Comparison of ENCODE assay signal across 1 cellular context in genomic region chr12:130952545-130952954, GRCh38.
TF ChIP-seq lines count a peak whose summit lies in the region.

No MANE protein-coding gene starts in this region.

TF ChIP-seq in K562, 482 proteins besides CTCF, POLR2A, EP300 and RAD21 (continued from another document and continues in another):
- TF ChIP-seq PBX2 (CRISPR knock-in tag; IDR thresholded peaks at IDR 0.05; ENCODE audit: low read depth) (no peak), PBX2 (tag; conservative IDR thresholded peaks at IDR 0.05; ENCODE audit: low read depth) (peak; percentile 85), ZNF830 (CRISPR knock-in tag; IDR thresholded peaks at IDR 0.05) (no peak), RBM22 (IDR thresholded peaks at IDR 0.05; ENCODE audit: low read depth, low read length, poor library complexity, severe bottlenecking) (no peak), SRSF1 (IDR thresholded peaks at IDR 0.05; ENCODE audit: low read depth, low read length) (no peak), ZNF436 (CRISPR knock-in tag; IDR thresholded peaks at IDR 0.05) (no peak), SIX5 (IDR thresholded peaks at IDR 0.05; ENCODE audit: borderline replicate concordance in 1 of 2, insufficient read depth in 1 of 2, low read depth in 1 of 2, low read length in 2 of 2) (no peak), PREB (CRISPR knock-in tag; IDR thresholded peaks at IDR 0.05) (no peak), ZNF174 (CRISPR knock-in tag; IDR thresholded peaks at IDR 0.05) (no peak), MYC (IDR thresholded peaks at IDR 0.05; ENCODE audit: low read depth, low read length) (no peak), MYC (CRISPR knock-in tag; IDR thresholded peaks at IDR 0.05; ENCODE audit: borderline replicate concordance, low read depth) (no peak), ILF3 (IDR thresholded peaks at IDR 0.05; ENCODE audit: borderline replicate concordance) (no peak), STAT5A (IDR thresholded peaks at IDR 0.05; ENCODE audit: borderline replicate concordance, low read length) (peak; percentile 49), CBFA2T3 (IDR thresholded peaks at IDR 0.05) (peak; percentile 72), TCF15 (CRISPR knock-in tag; IDR thresholded peaks at IDR 0.05) (no peak), HDAC3 (IDR thresholded peaks at IDR 0.05; ENCODE audit: borderline replicate concordance, partially characterized antibody) (peak; percentile 45), NONO (IDR thresholded peaks at IDR 0.05; ENCODE audit: low read depth in 2 of 2, low read length in 1 of 2) (no peak), ZNF347 (CRISPR knock-in tag; IDR thresholded peaks at IDR 0.05; ENCODE audit: low read depth) (no peak), RBM14 (IDR thresholded peaks at IDR 0.05; ENCODE audit: borderline replicate concordance, insufficient read depth, low read depth, low read length) (no peak), CHD2 (IDR thresholded peaks at IDR 0.05; ENCODE audit: low read depth, low read length) (no peak), NBN (IDR thresholded peaks at IDR 0.05; ENCODE audit: low read depth) (peak; percentile 38; the same call in 1 of the 2 replicates), RCOR1 (IDR thresholded peaks at IDR 0.05; ENCODE audit: borderline replicate concordance in 1 of 2, low read depth in 2 of 2, low read length in 2 of 2) (peak in 1 of 2 experiments; percentile 56; a peak in 1 of 4 replicates), SOX6 (IDR thresholded peaks at IDR 0.05) (peak; percentile 51), ZNF780A (CRISPR knock-in tag; IDR thresholded peaks at IDR 0.05) (no peak), CTBP1 (IDR thresholded peaks at IDR 0.05; ENCODE audit: borderline replicate concordance) (peak; percentile 50), SMAD1 (IDR thresholded peaks at IDR 0.05; ENCODE audit: low read depth, low read length, partially characterized antibody) (peak; percentile 47), NCOR1 (IDR thresholded peaks at IDR 0.05) (peak; percentile 50), PKNOX1 (IDR thresholded peaks at IDR 0.05) (peak; percentile 84), MBD2 (IDR thresholded peaks at IDR 0.05; ENCODE audit: borderline replicate concordance, low read depth) (no peak), RFX1 (IDR thresholded peaks at IDR 0.05) (peak; percentile 40; the same call in 1 of the 2 replicates), RNF2 (IDR thresholded peaks at IDR 0.05) (peak; percentile 23; the same call in 1 of the 2 replicates), NRF1 (conservative IDR thresholded peaks at IDR 0.05 in 1 of 2, IDR thresholded peaks at IDR 0.05 in 1 of 2) (peak; percentile 31 to 42; a peak in 2 of 4 replicates), HDAC1 (IDR thresholded peaks at IDR 0.05) (0 out of 4 replicates have a peak, but pooled peaks of 1 of the 2 experiments have one; percentile 28), SMARCE1 (IDR thresholded peaks at IDR 0.05) (peak; percentile 51; the same call in 1 of the 2 replicates), CEBPB (tag; IDR thresholded peaks at IDR 0.05) (0 out of 2 replicates have a peak, but pooled peaks have one; percentile 20), JUND (IDR thresholded peaks at IDR 0.05; ENCODE audit: borderline replicate concordance, low read depth, low read length) (no peak), JUND (tag; IDR thresholded peaks at IDR 0.05; ENCODE audit: borderline replicate concordance, low read depth, low read length) (peak; percentile 12; the same call in 1 of the 3 replicates), VEZF1 (CRISPR knock-in tag; IDR thresholded peaks at IDR 0.05) (peak; percentile 71), CCNT2 (IDR thresholded peaks at IDR 0.05; ENCODE audit: borderline replicate concordance, extremely low read depth, insufficient read length, low read depth, low read length) (peak; percentile 65), ZNF239 (CRISPR knock-in tag; IDR thresholded peaks at IDR 0.05) (no peak), SUPT5H (IDR thresholded peaks at IDR 0.05) (no peak), CAMTA2 (CRISPR knock-in tag; conservative IDR thresholded peaks at IDR 0.05) (no peak), NR2C2 (CRISPR knock-in tag; IDR thresholded peaks at IDR 0.05) (no peak), NR2C2 (tag; IDR thresholded peaks at IDR 0.05) (0 out of 2 replicates have a peak, but pooled peaks have one; percentile 27), CBX1 (IDR thresholded peaks at IDR 0.05; ENCODE audit: low read depth) (no peak), ARNT (IDR thresholded peaks at IDR 0.05) (0 out of 4 replicates have a peak, but pooled peaks of 1 of the 2 experiments have one; percentile 22), ZKSCAN1 (IDR thresholded peaks at IDR 0.05; ENCODE audit: low read depth, low read length) (no peak), L3MBTL2 (IDR thresholded peaks at IDR 0.05) (0 out of 2 replicates have a peak, but pooled peaks have one; percentile 35), ZNF766 (CRISPR knock-in tag; conservative IDR thresholded peaks at IDR 0.05) (peak; percentile 42; the same call in 1 of the 2 replicates), TCF3 (CRISPR knock-in tag; IDR thresholded peaks at IDR 0.05) (peak; percentile 75), E2F4 (CRISPR knock-in tag; IDR thresholded peaks at IDR 0.05; ENCODE audit: low read depth) (no peak), MEF2D (tag; conservative IDR thresholded peaks at IDR 0.05; ENCODE audit: low read depth) (peak; percentile 73), ZNF140 (CRISPR knock-in tag; IDR thresholded peaks at IDR 0.05) (no peak), HDAC2 (IDR thresholded peaks at IDR 0.05) (peak; percentile 61; the same call in 1 of the 2 replicates), EP400 (IDR thresholded peaks at IDR 0.05) (no peak; the same call in 1 of the 2 replicates), TEAD4 (IDR thresholded peaks at IDR 0.05; ENCODE audit: low read length) (peak; percentile 82; the same call in 1 of the 2 replicates), TEAD4 (CRISPR knock-in tag; IDR thresholded peaks at IDR 0.05; ENCODE audit: borderline replicate concordance) (no peak), ATF3 (IDR thresholded peaks at IDR 0.05) (peak; percentile 17; the same call in 1 of the 2 replicates), ATF3 (CRISPR knock-in tag; conservative IDR thresholded peaks at IDR 0.05) (no peak), ZFP1 (CRISPR knock-in tag; IDR thresholded peaks at IDR 0.05) (no peak), LEF1 (IDR thresholded peaks at IDR 0.05) (peak; percentile 75), SMAD4 (CRISPR knock-in tag; conservative IDR thresholded peaks at IDR 0.05) (0 out of 2 replicates have a peak, but pooled peaks have one; percentile 40), SMARCA4 (IDR thresholded peaks at IDR 0.05) (peak; percentile 78), IRF2 (CRISPR knock-in tag; IDR thresholded peaks at IDR 0.05) (no peak), CREB3L1 (IDR thresholded peaks at IDR 0.05; ENCODE audit: borderline replicate concordance, low read depth) (no peak), CSDE1 (IDR thresholded peaks at IDR 0.05) (no peak), TAF1 (IDR thresholded peaks at IDR 0.05; ENCODE audit: control insufficient read depth, extremely low read depth, insufficient read depth, low read length, severe bottlenecking) (peak; percentile 16), ARID1B (IDR thresholded peaks at IDR 0.05) (peak; percentile 86), MTA3 (IDR thresholded peaks at IDR 0.05; ENCODE audit: borderline replicate concordance) (peak; percentile 28; the same call in 1 of the 2 replicates), GATA2 (CRISPR knock-in tag; IDR thresholded peaks at IDR 0.05) (peak; percentile 76; the same call in 1 of the 2 replicates), MEF2A (IDR thresholded peaks at IDR 0.05; ENCODE audit: control insufficient read depth, low read depth, low read length) (peak; percentile 9; the same call in 1 of the 2 replicates), NR0B1 (IDR thresholded peaks at IDR 0.05; ENCODE audit: partially characterized antibody) (no peak)
